18 cellular contexts compared by ENCODE assay signal in genomic region chr6:122098091-122098769, GRCh38.
DNase-seq lines count a peak whose midpoint lies in the region; ATAC-seq and TF ChIP-seq lines count a peak whose summit lies in the region.
"Had no signal": no experiment of that assay in that cellular context is flagged by ENCODE, and none has a peak within 500 bp of the region (broad histone marks: within the 10 kb centered on the region; RNA-seq: fewer than 3 reads in every experiment).

No MANE protein-coding gene starts in this region.

- DNase-seq in NCI-H1417 (lab: John Stamatoyannopoulos, UW) (peak in 2 of 3 experiments; percentile 18 to 34), NCI-H1417 treated with DMSO at 0.1 percent for 48 hours (lab: John Stamatoyannopoulos, UW) (no peak), NCI-H226 (peak; percentile 75), fibroblast of pulmonary artery (ENCODE audit: low read depth) (peak; percentile 1), retinal pigment epithelial cell (ENCODE audit: low read depth) (peak; percentile 94)
- DNase-seq: AML-193, DND-41, H7, Karpas-422, MG63, NCI-H1048, NCI-H1694, NCI-H2081 treated with DMSO at 0.1 percent for 48 hours, NCI-H526 had no signal

- H3K4me3 ChIP-seq in fibroblast of pulmonary artery (replicated peaks; ENCODE audit: low read depth, low read length): no peak overlapping the region
- no peak overlapping the region for H3K4me3 ChIP-seq in retinal pigment epithelial cell (ENCODE audit: low read length)
- H3K4me3 ChIP-seq: MG63 had no signal

- ATAC-seq in GM19324 (IDR thresholded peaks at IDR 0.05; ENCODE audit: low FRiP score, unreplicated experiment): no peak
- ATAC-seq in HG03095 (IDR thresholded peaks at IDR 0.05; ENCODE audit: unreplicated experiment): no peak
- ATAC-seq in GM18909 (IDR thresholded peaks at IDR 0.05; ENCODE audit: poor library complexity, unreplicated experiment): no peak
- ATAC-seq: Panc1 had no signal

- TF ChIP-seq CTCF in fibroblast of pulmonary artery (IDR thresholded peaks at IDR 0.05; ENCODE audit: low read length, missing control alignments) (no peak), retinal pigment epithelial cell (conservative IDR thresholded peaks at IDR 0.05; ENCODE audit: low read depth, low read length) (no peak)
